In genomic region chr19:49833594-49833993, GRCh38 we compare ENCODE assay signal across 18 cellular contexts. TPM values are rescaled to one million over a fixed set of nuclear protein-coding genes. Genes with fewer than 3 reads are reported as not detected.
DNase-seq lines count a peak whose midpoint lies in the region; ATAC-seq and TF ChIP-seq lines count a peak whose summit lies in the region.
"Had no signal": no experiment of that assay in that cellular context is flagged by ENCODE, and none has a peak within 500 bp of the region (broad histone marks: within the 10 kb centered on the region; RNA-seq: fewer than 3 reads in every experiment).

No MANE protein-coding gene starts in this region.

- no peak overlapping the region for H2BK5ac ChIP-seq in H9 (ENCODE audit: insufficient read length, low read length)

- H3K36me3 Mint-ChIP-seq in nephron progenitor cell (ENCODE audit: low read depth) = peaks cover 41% of the 10 kb centered on the region
- H3K36me3 Mint-ChIP-seq in H9 (ENCODE audit: insufficient read depth in 1 of 3, low read depth in 3 of 3) = peaks cover 24 to 63% (median 56%) of the 10 kb centered on the region in 3 experiments; a peak in 6 of 7 replicates

- DNase-seq in HL-60 (ENCODE audit: low read depth in 1 of 2, low spot score in 1 of 2) (no peak), NB4 (ENCODE audit: low read depth) (no peak), nephron progenitor cell (no peak), psoas muscle (peak; percentile 65 to 92), NCI-H1694 treated with DMSO at 0.1 percent for 48 hours (lab: John Stamatoyannopoulos, UW) (no peak), cortex of kidney (lab: John Stamatoyannopoulos, UW) (no peak), H9 (no peak)
- DNase-seq in activated CD4-positive, alpha-beta T cell treated with anti-CD3 and anti-CD28 coated beads, Interleukin-2, amount 50 U/mL, for 48 hours = no peak
- DNase-seq: Caco-2; CD4-positive, CD25-positive, alpha-beta regulatory T cell; CD8-positive, alpha-beta T cell; DMS153; DND-41; GOT3; HCEC 1CT had no signal

- intact Hi-C loops in psoas muscle (cut with DNase I) = loop anchor here in 1 of 2 donors (2.0 kb wide), 1 partner anchor 15 kb away; the partner anchor contains the start of gene MED25

- H3K9me3 ChIP-seq in psoas muscle (no peaks in the 10 kb centered on the region), H9 (ENCODE audit: control insufficient read depth, low read depth, low read length) (no peaks in the 10 kb centered on the region)
- H3K9me3 ChIP-seq: BLaER1, Caco-2 had no signal

- no peak overlapping the region for H2BK12ac ChIP-seq in H9 (ENCODE audit: insufficient read length, low read depth, low read length)

- H4K8ac ChIP-seq in H9 (replicated peaks; ENCODE audit: insufficient read length, low read depth, low read length) = no peak overlapping the region

- no peak overlapping the region for H2AK5ac ChIP-seq in H9 (ENCODE audit: insufficient read length, low read length)

- no peak overlapping the region for H3K9ac ChIP-seq in H9 (ENCODE audit: extremely low read depth, insufficient read length, low read length)
- H3K9ac ChIP-seq: BLaER1 had no signal

- no peak overlapping the region for H3K14ac ChIP-seq in H9 (ENCODE audit: insufficient read depth, low read length)

- WGBS in psoas muscle, 3 donors = 29 to 61% (median 37%) methylated on average over 7 of the region's 7 CpGs
- WGBS in H9 (ENCODE audit: extremely low coverage, insufficient read length, low lambda C conversion rate) = no CpG with 5 or more reads among the region's 7 CpGs

- H3K27me3 ChIP-seq in HL-60 (ENCODE audit: insufficient read depth, poor library complexity, severe bottlenecking) (no peaks in the 10 kb centered on the region), psoas muscle (ENCODE audit: insufficient read depth in 3 of 3, low read length in 2 of 3) (no peaks in the 10 kb centered on the region), H9 (ENCODE audit: insufficient read depth, low read length) (no peaks in the 10 kb centered on the region)
- H3K27me3 ChIP-seq: BLaER1 had no signal

- no peak overlapping the region for H3T11ph ChIP-seq in H9 (ENCODE audit: low read length)

- no peak overlapping the region for H2AFZ ChIP-seq in H9 (ENCODE audit: low read length)

- H4K20me1 ChIP-seq in H9 (ENCODE audit: control insufficient read depth, insufficient read depth, insufficient read length) = no peaks in the 10 kb centered on the region

- H3K9me3 Mint-ChIP-seq in nephron progenitor cell (no peaks in the 10 kb centered on the region), H9 (no peaks in the 10 kb centered on the region)
- H3K9me3 Mint-ChIP-seq: CD4-positive, CD25-positive, alpha-beta regulatory T cell; CD8-positive, alpha-beta T cell had no signal

- H3K4me1 ChIP-seq in psoas muscle = peaks cover 29% of the 10 kb centered on the region
- H3K4me1 ChIP-seq in H9 (ENCODE audit: insufficient read depth, low read length) = no peaks in the 10 kb centered on the region
- H3K4me1 ChIP-seq: Caco-2 had no signal

- H3K18ac ChIP-seq in H9 (ENCODE audit: insufficient read length, low read depth, low read length) = no peak overlapping the region

- H3K23me2 ChIP-seq in H9 (ENCODE audit: insufficient read length, low read depth, low read length, poor library complexity, severe bottlenecking) = no peaks in the 10 kb centered on the region

- peaks cover 3 to 88% of the 10 kb centered on the region in 2 donors for H3K36me3 ChIP-seq in psoas muscle (ENCODE audit: insufficient read depth in 1 of 2, low read depth in 1 of 2)

- H3K23ac ChIP-seq in H9 (ENCODE audit: insufficient read length, low read depth, low read length) = no peak overlapping the region

- ATAC-seq in psoas muscle = peak; percentile 88 to 93 (median 90)
- ATAC-seq: CD8-positive, alpha-beta T cell had no signal

- no peak overlapping the region for H3K56ac ChIP-seq in H9 (ENCODE audit: insufficient read length, low read depth, low read length)

- TF ChIP-seq POLR2A in NB4 (IDR thresholded peaks at IDR 0.05; ENCODE audit: extremely low read depth, insufficient read length) = no peak

- H3K27ac ChIP-seq in HL-60 (replicated peaks) (peak overlapping the region; percentile 81), psoas muscle (peak overlapping the region; percentile 89), H9 (ENCODE audit: insufficient read length, low read depth, low read length) (no peak overlapping the region)
- H3K27ac ChIP-seq: BLaER1, C4-2B had no signal

- H3K4me1 Mint-ChIP-seq in nephron progenitor cell = peaks cover 30% of the 10 kb centered on the region
- no peaks in the 10 kb centered on the region for H3K4me1 Mint-ChIP-seq in H9
- H3K4me1 Mint-ChIP-seq: B cell had no signal

- H3K4ac ChIP-seq in H9 (ENCODE audit: low read depth, low read length) = no peak overlapping the region

- no peak for TF ChIP-seq CTCF in HL-60 (IDR thresholded peaks at IDR 0.05; ENCODE audit: insufficient read depth, low read length)
- TF ChIP-seq CTCF in NB4 (IDR thresholded peaks at IDR 0.05; ENCODE audit: low read depth, low read length) = no peak
- no peak for TF ChIP-seq CTCF in nephron progenitor cell (IDR thresholded peaks at IDR 0.05)
- no peak for TF ChIP-seq CTCF in psoas muscle (IDR thresholded peaks at IDR 0.05)
- TF ChIP-seq CTCF in H9 (conservative IDR thresholded peaks at IDR 0.05) = no peak

- H3K79me1 ChIP-seq in H9 (ENCODE audit: insufficient read depth, low read depth, low read length, poor library complexity, severe bottlenecking) = no peaks in the 10 kb centered on the region

- no peak overlapping the region for H3K4me3 ChIP-seq in HL-60 (replicated peaks; ENCODE audit: insufficient read depth, low read length)
- peak overlapping the region; percentile 14 for H3K4me3 ChIP-seq in NB4 (ENCODE audit: low read depth, low read length)
- no peak overlapping the region for H3K4me3 ChIP-seq in psoas muscle
- H3K4me3 ChIP-seq: BLaER1 had no signal

- no peak overlapping the region for H4K5ac ChIP-seq in H9 (ENCODE audit: insufficient read length, low read depth, low read length)

- peaks cover 11% of the 10 kb centered on the region for H3K27me3 Mint-ChIP-seq in nephron progenitor cell (ENCODE audit: low read depth, poor library complexity)
- H3K27me3 Mint-ChIP-seq in H9 (ENCODE audit: low read depth) = no peaks in the 10 kb centered on the region
- H3K27me3 Mint-ChIP-seq: B cell; CD4-positive, CD25-positive, alpha-beta regulatory T cell had no signal

- H3K27ac Mint-ChIP-seq in nephron progenitor cell (peak overlapping the region; percentile 90), H9 (no peak overlapping the region; a peak in 1 of 7 replicates)
- H3K27ac Mint-ChIP-seq: B cell; CD4-positive, CD25-positive, alpha-beta regulatory T cell; CD8-positive, alpha-beta T cell had no signal

- H2BK120ac ChIP-seq in H9 (ENCODE audit: low read depth, low read length, poor library complexity, severe bottlenecking) = no peak overlapping the region

- H4K91ac ChIP-seq in H9 (ENCODE audit: insufficient read length, low read depth, low read length) = no peak overlapping the region

- H3K4me3 Mint-ChIP-seq in nephron progenitor cell (no peak overlapping the region), H9 (no peak overlapping the region)
- H3K4me3 Mint-ChIP-seq: B cell; CD4-positive, CD25-positive, alpha-beta regulatory T cell; CD8-positive, alpha-beta T cell had no signal

- H3K79me2 ChIP-seq in H9 (ENCODE audit: insufficient read depth, low read length) = no peaks in the 10 kb centered on the region

- H3K4me2 ChIP-seq in H9 (ENCODE audit: insufficient read depth, insufficient read length, low read length) = no peak overlapping the region
- H3K4me2 ChIP-seq: BLaER1 had no signal

- no peak overlapping the region for H2BK20ac ChIP-seq in H9 (ENCODE audit: low read depth, low read length, poor library complexity, severe bottlenecking)

- no peak overlapping the region for H2BK15ac ChIP-seq in H9 (ENCODE audit: low read depth, low read length)

RNA-seq across cellular contexts. Expression of gene MED25, which starts 15.5 kb away (rescaled TPM):
- total RNA-seq in psoas muscle (10 to 100 TPM; 43.0 to 97.8 (median 69.7) TPM), H9 (2021) (76.7 and 77.5 TPM in 2 replicates)
- 100 to 1,000 TPM in 1 of 3 donors, 10 to 100 TPM in 2; 24.5 to 125 (median 92.5) TPM for polyA plus RNA-seq in psoas muscle

RNA-seq across cellular contexts. Expression of gene PTOV1, which starts 17.4 kb away (rescaled TPM):
- total RNA-seq in psoas muscle (100 to 1,000 TPM in 3 of 4 donors, 10 to 100 TPM in 1; 93.2 to 189 (median 151) TPM), H9 (2021) (309 and 317 TPM in 2 replicates)
- polyA plus RNA-seq in psoas muscle = 100 to 1,000 TPM in 2 of 3 donors, 10 to 100 TPM in 1; 72.1 to 122 (median 106) TPM

RNA-seq across cellular contexts. Expression of gene FUZ, which starts 20.5 kb away (rescaled TPM):
- total RNA-seq in psoas muscle (10 to 100 TPM; 20.9 to 33.7 (median 25.2) TPM), H9 (2021) (25.1 and 29.7 TPM in 2 replicates)
- polyA plus RNA-seq in psoas muscle = 10 to 100 TPM; 15.9 to 38.8 (median 28.6) TPM

RNA-seq across cellular contexts. Expression of gene PNKP, which starts 33.8 kb away (rescaled TPM):
- total RNA-seq in psoas muscle (10 to 100 TPM; 20.6 to 28.2 (median 23.9) TPM), H9 (2021) (144 and 157 TPM in 2 replicates)
- polyA plus RNA-seq in psoas muscle = 10 to 100 TPM; 16.7 to 31.9 (median 18.2) TPM

RNA-seq across cellular contexts. Expression of gene AKT1S1, which starts 43.6 kb away (rescaled TPM):
- total RNA-seq in psoas muscle = 10 to 100 TPM; 56.0 to 82.8 (median 57.2) TPM
- polyA plus RNA-seq in psoas muscle = 100 to 1,000 TPM in 1 of 3 donors, 10 to 100 TPM in 2; 48.0 to 103 (median 76.0) TPM
- total RNA-seq in H9 (2021) = 43.5 and 44.6 TPM in 2 replicates

Comparison
In these comparisons a context has a peak if more than half of its experiments do, and no peak if none do; other contexts are left out.
1. DNase-seq: peak in psoas muscle (2 of 2); none in HL-60 (0 of 2), NB4 (single experiment), nephron progenitor cell (single experiment), NCI-H1694 treated with DMSO at 0.1 percent for 48 hours (single experiment), activated CD4-positive, alpha-beta T cell treated with anti-CD3 and anti-CD28 coated beads, Interleukin-2, amount 50 U/mL, for 48 hours (0 of 2), cortex of kidney (single experiment) and H9 (single experiment).